In the genomic region with DNA sequence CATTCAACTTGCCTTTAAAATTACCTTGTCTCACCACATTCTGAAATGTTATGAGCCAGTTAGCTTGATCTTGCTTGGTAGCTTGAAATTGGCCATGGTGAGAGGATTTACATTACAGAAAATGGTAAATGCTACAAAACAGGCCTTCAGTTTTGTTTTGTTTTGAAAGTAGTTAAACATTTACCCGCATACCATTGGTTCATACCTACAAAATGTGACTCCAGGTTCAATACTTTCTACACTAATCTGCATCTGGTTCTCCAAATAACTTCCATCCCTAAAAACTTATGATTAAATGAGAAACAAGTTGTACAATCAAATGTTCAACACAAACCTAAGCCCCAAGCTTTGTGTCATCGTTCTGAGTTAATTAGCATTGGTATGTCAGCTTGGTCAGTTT, we compare ENCODE assay signal across 40 cellular contexts. TPM values are rescaled to one million over a fixed set of nuclear protein-coding genes. Genes with fewer than 3 reads are reported as not detected.
"Had no signal": no experiment of that assay in that cellular context is flagged by ENCODE, and none has a peak within 500 bp of the region (broad histone marks: within the 10 kb centered on the region; RNA-seq: fewer than 3 reads in every experiment).

No MANE protein-coding gene starts in this region.

- FAIRE-seq: astrocyte, bronchial epithelial cell had no signal

- H3K9me3 Mint-ChIP-seq: activated naive CD4-positive, alpha-beta T cell treated with anti-CD3 and anti-CD28 coated beads for 36 hours; activated naive CD4-positive, alpha-beta T cell treated with anti-CD3 and anti-CD28 coated beads, Interleukin-2, amount 10 ng/mL, durations not matched to agents 7 days and 5 days; activated naive CD4-positive, alpha-beta T cell treated with anti-CD3 and anti-CD28 coated beads, Interleukin-2, amount 50 U/mL, for 24 hours; activated naive CD4-positive, alpha-beta T cell treated with anti-CD3 and anti-CD28 coated beads, Interleukin-2, amount 50 U/mL, for 72 hours; activated naive CD8-positive, alpha-beta T cell treated with anti-CD3 and anti-CD28 coated beads for 36 hours; activated naive CD8-positive, alpha-beta T cell treated with anti-CD3 and anti-CD28 coated beads, Interleukin-2, amount 10 ng/mL, durations not matched to agents 7 days and 5 days; activated naive CD8-positive, alpha-beta T cell treated with anti-CD3 and anti-CD28 coated beads, Interleukin-2, amount 50 U/mL, for 24 hours; activated T-cell treated with anti-CD3 and anti-CD28 coated beads, Interleukin-2, amount 50 U/mL, for 24 hours; activated T-cell treated with anti-CD3 and anti-CD28 coated beads, Interleukin-2, amount 50 U/mL, for 4 hours; activated T-cell treated with anti-CD3 and anti-CD28 coated beads, Interleukin-2, amount 50 U/mL, for 72 hours; activated T-helper 1 cell treated with anti-CD3 and anti-CD28 coated beads, Interleukin-12 subunit alpha, Interleukin-12 subunit beta, Interleukin-2, Interleukin-4 antibody, amounts not matched to agents 30 ng/mL and 10 ng/mL and 1 ng/mL, durations not matched to agents 14 hours and 24 hours and 36 hours; activated T-helper 17 cell treated with anti-CD3 and anti-CD28 coated beads, Interleukin-2, amount 50 U/mL, for 72 hours; activated T-helper 2 cell treated with anti-CD3 and anti-CD28 coated beads, Interferon-gamma antibody, Interleukin-2, Interleukin-4, amounts not matched to agents 10 μg/mL and 5 μg/mL and 100 μg/mL, durations not matched to agents 14 hours and 24 hours and 36 hours; brain; central memory CD8-positive, alpha-beta T cell had no signal

- H3K4me1 ChIP-seq: adrenal gland, ascending aorta, body of pancreas, breast epithelium had no signal

- H3K4me1 Mint-ChIP-seq: activated naive CD4-positive, alpha-beta T cell treated with anti-CD3 and anti-CD28 coated beads, Interleukin-2, amount 10 ng/mL, durations not matched to agents 7 days and 5 days; activated naive CD4-positive, alpha-beta T cell treated with anti-CD3 and anti-CD28 coated beads, Interleukin-2, amount 50 U/mL, for 24 hours; activated naive CD8-positive, alpha-beta T cell treated with anti-CD3 and anti-CD28 coated beads for 36 hours; activated naive CD8-positive, alpha-beta T cell treated with anti-CD3 and anti-CD28 coated beads, Interleukin-2, amount 50 U/mL, for 24 hours; activated T-helper 17 cell treated with anti-CD3 and anti-CD28 coated beads, Interleukin-2, amount 50 U/mL, for 72 hours; brain; central memory CD8-positive, alpha-beta T cell had no signal

- H3K4me3 ChIP-seq: adrenal gland, ascending aorta, body of pancreas, breast epithelium, cardiac muscle cell had no signal

- H3K27ac Mint-ChIP-seq: activated naive CD4-positive, alpha-beta T cell treated with anti-CD3 and anti-CD28 coated beads for 36 hours; activated naive CD4-positive, alpha-beta T cell treated with anti-CD3 and anti-CD28 coated beads, Interleukin-2, amount 10 ng/mL, durations not matched to agents 7 days and 5 days; activated naive CD4-positive, alpha-beta T cell treated with anti-CD3 and anti-CD28 coated beads, Interleukin-2, amount 50 U/mL, for 24 hours; activated naive CD4-positive, alpha-beta T cell treated with anti-CD3 and anti-CD28 coated beads, Interleukin-2, amount 50 U/mL, for 72 hours; activated naive CD8-positive, alpha-beta T cell; activated naive CD8-positive, alpha-beta T cell treated with anti-CD3 and anti-CD28 coated beads for 36 hours; activated naive CD8-positive, alpha-beta T cell treated with anti-CD3 and anti-CD28 coated beads, Interleukin-2, amount 10 ng/mL, durations not matched to agents 7 days and 5 days; activated naive CD8-positive, alpha-beta T cell treated with anti-CD3 and anti-CD28 coated beads, Interleukin-2, amount 50 U/mL, for 24 hours; activated T-cell treated with anti-CD3 and anti-CD28 coated beads, Interleukin-2, amount 50 U/mL, for 24 hours; activated T-cell treated with anti-CD3 and anti-CD28 coated beads, Interleukin-2, amount 50 U/mL, for 72 hours; activated T-helper 1 cell treated with anti-CD3 and anti-CD28 coated beads, Interleukin-12 subunit alpha, Interleukin-12 subunit beta, Interleukin-2, Interleukin-4 antibody, amounts not matched to agents 30 ng/mL and 10 ng/mL and 1 ng/mL, durations not matched to agents 14 hours and 24 hours and 36 hours; activated T-helper 17 cell treated with anti-CD3 and anti-CD28 coated beads, Interleukin-2, amount 50 U/mL, for 72 hours; activated T-helper 2 cell treated with anti-CD3 and anti-CD28 coated beads, Interferon-gamma antibody, Interleukin-2, Interleukin-4, amounts not matched to agents 10 μg/mL and 5 μg/mL and 100 μg/mL, durations not matched to agents 14 hours and 24 hours and 36 hours; brain had no signal

- DNase-seq: activated effector memory CD4-positive, alpha-beta T cell treated with anti-CD3 and anti-CD28 coated beads, Interleukin-2, amount 50 U/mL, for 16 hours; activated effector memory CD4-positive, alpha-beta T cell treated with Interleukin-2 at 50 U/mL for 16 hours; activated gamma-delta T cell; activated gamma-delta T cell treated with Interleukin-2 at 50 U/mL for 16 hours; activated naive CD4-positive, alpha-beta T cell; activated naive CD4-positive, alpha-beta T cell treated with anti-CD3 and anti-CD28 coated beads for 36 hours; activated naive CD4-positive, alpha-beta T cell treated with anti-CD3 and anti-CD28 coated beads, Interleukin-2, amount 10 ng/mL, durations not matched to agents 7 days and 5 days; activated naive CD4-positive, alpha-beta T cell treated with anti-CD3 and anti-CD28 coated beads, Interleukin-2, amount 50 U/mL, for 16 hours; activated naive CD4-positive, alpha-beta T cell treated with Interleukin-2 at 50 U/mL for 16 hours; activated naive CD8-positive, alpha-beta T cell treated with anti-CD3 and anti-CD28 coated beads for 36 hours; activated naive CD8-positive, alpha-beta T cell treated with anti-CD3 and anti-CD28 coated beads, Interleukin-2, amount 10 ng/mL, durations not matched to agents 7 days and 5 days; activated naive CD8-positive, alpha-beta T cell treated with anti-CD3 and anti-CD28 coated beads, Interleukin-2, amount 50 U/mL, for 24 hours; activated T-cell treated with anti-CD3 and anti-CD28 coated beads, Interleukin-2, amount 50 U/mL, for 1 hour; activated T-cell treated with anti-CD3 and anti-CD28 coated beads, Interleukin-2, amount 50 U/mL, for 24 hours; activated T-cell treated with anti-CD3 and anti-CD28 coated beads, Interleukin-2, amount 50 U/mL, for 4 hours; activated T-cell treated with anti-CD3 and anti-CD28 coated beads, Interleukin-2, amount 50 U/mL, for 48 hours; activated T-cell treated with anti-CD3 and anti-CD28 coated beads, Interleukin-2, amount 50 U/mL, for 72 hours; adrenal gland; amniotic stem cell; amygdala; anterior cingulate cortex; aorta; body of pancreas; brain microvascular endothelial cell; caudate nucleus; central memory CD4-positive, alpha-beta T cell; cerebellar nuclear complex had no signal

- H3K27ac ChIP-seq: adrenal gland, ascending aorta, body of pancreas, brain microvascular endothelial cell, breast epithelium, cardiac muscle cell had no signal

- H3K27me3 Mint-ChIP-seq: activated naive CD4-positive, alpha-beta T cell treated with anti-CD3 and anti-CD28 coated beads, Interleukin-2, amount 10 ng/mL, durations not matched to agents 7 days and 5 days; activated naive CD4-positive, alpha-beta T cell treated with anti-CD3 and anti-CD28 coated beads, Interleukin-2, amount 50 U/mL, for 24 hours; activated naive CD8-positive, alpha-beta T cell; activated naive CD8-positive, alpha-beta T cell treated with anti-CD3 and anti-CD28 coated beads for 36 hours; activated naive CD8-positive, alpha-beta T cell treated with anti-CD3 and anti-CD28 coated beads, Interleukin-2, amount 10 ng/mL, durations not matched to agents 7 days and 5 days; activated naive CD8-positive, alpha-beta T cell treated with anti-CD3 and anti-CD28 coated beads, Interleukin-2, amount 50 U/mL, for 24 hours; activated T-cell treated with anti-CD3 and anti-CD28 coated beads, Interleukin-2, amount 50 U/mL, for 24 hours; activated T-helper 17 cell treated with anti-CD3 and anti-CD28 coated beads, Interleukin-2, amount 50 U/mL, for 72 hours; brain; central memory CD8-positive, alpha-beta T cell had no signal

- ATAC-seq: activated naive CD4-positive, alpha-beta T cell treated with anti-CD3 and anti-CD28 coated beads, Interleukin-2, amount 50 U/mL, for 72 hours; activated naive CD8-positive, alpha-beta T cell treated with anti-CD3 and anti-CD28 coated beads, Interleukin-2, amount 50 U/mL, for 24 hours; activated T-cell treated with anti-CD3 and anti-CD28 coated beads, Interleukin-2, amount 50 U/mL, for 4 hours; activated T-cell treated with anti-CD3 and anti-CD28 coated beads, Interleukin-2, amount 50 U/mL, for 72 hours; activated T-helper 17 cell treated with anti-CD3 and anti-CD28 coated beads, Interleukin-2, amount 50 U/mL, for 72 hours; body of pancreas had no signal

- H3K27me3 ChIP-seq: adrenal gland, ascending aorta, body of pancreas, brain microvascular endothelial cell, breast epithelium, cardiac muscle cell had no signal

- H3K36me3 ChIP-seq: breast epithelium had no signal

- H3K4me3 Mint-ChIP-seq: activated naive CD4-positive, alpha-beta T cell treated with anti-CD3 and anti-CD28 coated beads for 36 hours; activated naive CD4-positive, alpha-beta T cell treated with anti-CD3 and anti-CD28 coated beads, Interleukin-2, amount 10 ng/mL, durations not matched to agents 7 days and 5 days; activated naive CD4-positive, alpha-beta T cell treated with anti-CD3 and anti-CD28 coated beads, Interleukin-2, amount 50 U/mL, for 24 hours; activated naive CD8-positive, alpha-beta T cell; activated naive CD8-positive, alpha-beta T cell treated with anti-CD3 and anti-CD28 coated beads for 36 hours; activated naive CD8-positive, alpha-beta T cell treated with anti-CD3 and anti-CD28 coated beads, Interleukin-2, amount 10 ng/mL, durations not matched to agents 7 days and 5 days; activated naive CD8-positive, alpha-beta T cell treated with anti-CD3 and anti-CD28 coated beads, Interleukin-2, amount 50 U/mL, for 24 hours; activated T-cell treated with anti-CD3 and anti-CD28 coated beads, Interleukin-2, amount 50 U/mL, for 24 hours; activated T-cell treated with anti-CD3 and anti-CD28 coated beads, Interleukin-2, amount 50 U/mL, for 4 hours; activated T-cell treated with anti-CD3 and anti-CD28 coated beads, Interleukin-2, amount 50 U/mL, for 72 hours; activated T-helper 1 cell treated with anti-CD3 and anti-CD28 coated beads, Interleukin-12 subunit alpha, Interleukin-12 subunit beta, Interleukin-2, Interleukin-4 antibody, amounts not matched to agents 30 ng/mL and 10 ng/mL and 1 ng/mL, durations not matched to agents 14 hours and 24 hours and 36 hours; activated T-helper 17 cell treated with anti-CD3 and anti-CD28 coated beads, Interleukin-2, amount 50 U/mL, for 72 hours; brain; central memory CD8-positive, alpha-beta T cell had no signal

- H3K9me3 ChIP-seq: adrenal gland, ascending aorta, body of pancreas, breast epithelium had no signal

RNA-seq across cellular contexts. Expression of gene MYBL2, which starts 30.5 kb away (rescaled TPM):
- total RNA-seq: ascending aorta had no signal
